Comparison of ENCODE assay signal across 13 cellular contexts in genomic region chr17:76153640-76154039, GRCh38. TPM values are rescaled to one million over a fixed set of nuclear protein-coding genes. Genes with fewer than 3 reads are reported as not detected.
DNase-seq lines count a peak whose midpoint lies in the region; ATAC-seq and TF ChIP-seq lines count a peak whose summit lies in the region.
"Had no signal": no experiment of that assay in that cellular context is flagged by ENCODE, and none has a peak within 500 bp of the region (broad histone marks: within the 10 kb centered on the region; RNA-seq: fewer than 3 reads in every experiment).

No MANE protein-coding gene starts in this region.

- no peaks in the 10 kb centered on the region for H3K27me3 ChIP-seq in smooth muscle cell (ENCODE audit: low read depth)

- peaks cover 88% of the 10 kb centered on the region for H3K36me3 Mint-ChIP-seq in activated T-cell treated with anti-CD3 and anti-CD28 coated beads, Interleukin-2, amount 50 U/mL, for 24 hours (ENCODE audit: low read depth)
- peaks cover 46% of the 10 kb centered on the region for H3K36me3 Mint-ChIP-seq in activated CD8-positive, alpha-beta T cell treated with anti-CD3 and anti-CD28 coated beads for 36 hours (ENCODE audit: low read depth)

- intact Hi-C loops in activated CD8-positive, alpha-beta T cell treated with anti-CD3 and anti-CD28 coated beads for 36 hours (cut with micrococcal nuclease): no loop called here

- no peak overlapping the region for H3K4me3 ChIP-seq in fibroblast of pulmonary artery (replicated peaks; ENCODE audit: low read depth, low read length)
- no peak overlapping the region for H3K4me3 ChIP-seq in smooth muscle cell
- H3K4me3 ChIP-seq: tibial artery had no signal

- CTCF ChIA-PET in activated CD8-positive, alpha-beta T cell treated with anti-CD3 and anti-CD28 coated beads for 36 hours (lab: Charles Lee): interaction anchor here (0.8 to 1.9 kb wide), 11 partner anchors 8 to 145 kb away, joined by 3 to 10 read pairs (median 4); partner anchors contain the start of gene FOXJ1

- DNase-seq in activated T-cell treated with anti-CD3 and anti-CD28 coated beads, Interleukin-2, amount 50 U/mL, for 24 hours: peak; percentile 28
- no peak for DNase-seq in activated T-cell treated with anti-CD3 and anti-CD28 coated beads for 4 hours
- no peak for DNase-seq in activated CD8-positive, alpha-beta T cell treated with anti-CD3 and anti-CD28 coated beads for 36 hours
- peak; percentile 32 for DNase-seq in fibroblast of pulmonary artery (ENCODE audit: low read depth)
- no peak for DNase-seq in smooth muscle cell (lab: John Stamatoyannopoulos, UW; ENCODE audit: unreplicated experiment)
- DNase-seq in medulla oblongata (ENCODE audit: extremely low spot score): no peak
- DNase-seq in NK-92 (lab: John Stamatoyannopoulos, UW; ENCODE audit: unreplicated experiment): no peak
- DNase-seq in NCI-H69 (lab: John Stamatoyannopoulos, UW): no peak
- DNase-seq: activated effector memory CD4-positive, alpha-beta T cell treated with anti-CD3 and anti-CD28 coated beads, Interleukin-2, amount 50 U/mL, for 16 hours; NCI-H146; nucleus accumbens had no signal

- H3K9me3 Mint-ChIP-seq in activated T-cell treated with anti-CD3 and anti-CD28 coated beads, Interleukin-2, amount 50 U/mL, for 24 hours: no peaks in the 10 kb centered on the region
- no peaks in the 10 kb centered on the region for H3K9me3 Mint-ChIP-seq in activated CD8-positive, alpha-beta T cell treated with anti-CD3 and anti-CD28 coated beads for 36 hours

- POLR2A ChIA-PET in activated CD8-positive, alpha-beta T cell treated with anti-CD3 and anti-CD28 coated beads for 36 hours (lab: Charles Lee): interaction anchor here (0.7 to 2.8 kb wide), 6 partner anchors 12 to 26 kb away, joined by 3 to 17 read pairs (median 3); partner anchors contain the start of gene FOXJ1

- H3K27ac Mint-ChIP-seq in activated T-cell treated with anti-CD3 and anti-CD28 coated beads, Interleukin-2, amount 50 U/mL, for 24 hours: peak overlapping the region; percentile 45
- H3K27ac Mint-ChIP-seq in activated CD8-positive, alpha-beta T cell treated with anti-CD3 and anti-CD28 coated beads for 36 hours: peak overlapping the region; percentile 78

- H3K27ac ChIP-seq in smooth muscle cell (ENCODE audit: low read depth): no peak overlapping the region
- H3K27ac ChIP-seq: tibial artery had no signal

- no peak overlapping the region for H3K4me2 ChIP-seq in smooth muscle cell

- H3K27me3 Mint-ChIP-seq in activated T-cell treated with anti-CD3 and anti-CD28 coated beads, Interleukin-2, amount 50 U/mL, for 24 hours: no peaks in the 10 kb centered on the region
- no peaks in the 10 kb centered on the region for H3K27me3 Mint-ChIP-seq in activated CD8-positive, alpha-beta T cell treated with anti-CD3 and anti-CD28 coated beads for 36 hours

- H3K36me3 ChIP-seq in smooth muscle cell (ENCODE audit: low read depth): no peaks in the 10 kb centered on the region
- H3K36me3 ChIP-seq: tibial artery had no signal

- no peaks in the 10 kb centered on the region for H3F3A ChIP-seq in smooth muscle cell (ENCODE audit: low read depth)

- H4K20me1 ChIP-seq in smooth muscle cell (ENCODE audit: low read depth): no peaks in the 10 kb centered on the region

- no peak overlapping the region for H2AFZ ChIP-seq in smooth muscle cell (ENCODE audit: low read depth)

- 74% methylated on average over 5 of the region's 5 CpGs for WGBS in smooth muscle cell (ENCODE audit: low lambda C conversion rate)

- H3K4me3 Mint-ChIP-seq in activated T-cell treated with anti-CD3 and anti-CD28 coated beads, Interleukin-2, amount 50 U/mL, for 24 hours: no peak overlapping the region
- H3K4me3 Mint-ChIP-seq in activated CD8-positive, alpha-beta T cell treated with anti-CD3 and anti-CD28 coated beads for 36 hours: no peak overlapping the region

- no peaks in the 10 kb centered on the region for H3K79me2 ChIP-seq in smooth muscle cell (ENCODE audit: low read depth)

- H3K9me3 ChIP-seq in smooth muscle cell (replicated peaks; ENCODE audit: low read depth): no peaks in the 10 kb centered on the region
- H3K9me3 ChIP-seq: tibial artery had no signal

- no peak overlapping the region for H3K9ac ChIP-seq in smooth muscle cell (ENCODE audit: low read depth)

- no peak for TF ChIP-seq CTCF in activated CD8-positive, alpha-beta T cell treated with anti-CD3 and anti-CD28 coated beads for 36 hours (IDR thresholded peaks at IDR 0.05)
- TF ChIP-seq CTCF in fibroblast of pulmonary artery (IDR thresholded peaks at IDR 0.05; ENCODE audit: low read length, missing control alignments) (peak; percentile 19), smooth muscle cell (IDR thresholded peaks at IDR 0.05; ENCODE audit: borderline replicate concordance, insufficient read depth, poor library complexity, severe bottlenecking) (peak; percentile 36)

- H3K4me1 Mint-ChIP-seq in activated T-cell treated with anti-CD3 and anti-CD28 coated beads, Interleukin-2, amount 50 U/mL, for 24 hours (ENCODE audit: low read depth): peaks cover 40% of the 10 kb centered on the region
- H3K4me1 Mint-ChIP-seq in activated CD8-positive, alpha-beta T cell treated with anti-CD3 and anti-CD28 coated beads for 36 hours (ENCODE audit: low read depth): peaks cover 47% of the 10 kb centered on the region

- ATAC-seq in activated CD8-positive, alpha-beta T cell treated with anti-CD3 and anti-CD28 coated beads for 36 hours: no peak
- ATAC-seq: Panc1 had no signal

- no peaks in the 10 kb centered on the region for H3K4me1 ChIP-seq in smooth muscle cell (ENCODE audit: low read depth)
- H3K4me1 ChIP-seq: tibial artery had no signal

RNA-seq across cellular contexts. Expression of gene FOXJ1, which starts 12.6 kb away (rescaled TPM):
- total RNA-seq in activated CD8-positive, alpha-beta T cell treated with anti-CD3 and anti-CD28 coated beads for 36 hours: 10 to 100 TPM; 11.1 to 11.6 TPM
- not detected in 2 replicates for total RNA-seq in smooth muscle cell
- polyA plus RNA-seq in smooth muscle cell: not detected in 2 replicates

RNA-seq across cellular contexts. Expression of gene EXOC7, which starts 50.1 kb away (rescaled TPM):
- 10 to 100 TPM; 53.5 to 64.9 TPM for total RNA-seq in activated CD8-positive, alpha-beta T cell treated with anti-CD3 and anti-CD28 coated beads for 36 hours
- 49.8 and 59.1 TPM in 2 replicates for total RNA-seq in smooth muscle cell
- 70.3 and 90.8 TPM in 2 replicates for polyA plus RNA-seq in smooth muscle cell

Comparison
In these comparisons a context has a peak if more than half of its experiments do, and no peak if none do; other contexts are left out.
1. DNase-seq: peak in activated T-cell treated with anti-CD3 and anti-CD28 coated beads, Interleukin-2, amount 50 U/mL, for 24 hours (single experiment) and fibroblast of pulmonary artery (single experiment); none in activated T-cell treated with anti-CD3 and anti-CD28 coated beads for 4 hours (single experiment), activated CD8-positive, alpha-beta T cell treated with anti-CD3 and anti-CD28 coated beads for 36 hours (single experiment), smooth muscle cell (single experiment), medulla oblongata (single experiment), NK-92 (single experiment) and NCI-H69 (single experiment).
2. RNA of gene FOXJ1, which starts 12.6 kb away (total RNA-seq): 11.1 to 11.6 TPM in activated CD8-positive, alpha-beta T cell treated with anti-CD3 and anti-CD28 coated beads for 36 hours; not detected in smooth muscle cell; every median in the first group is over 10 times any median in the second.